Comparison of ENCODE assay signal across 1 cellular context in genomic region chr5:133750856-133751255, GRCh38.
TF ChIP-seq lines count a peak whose summit lies in the region.

No MANE protein-coding gene starts in this region.

TF ChIP-seq in GM23338, 12 proteins besides CTCF, POLR2A, EP300 and RAD21 (continued from another document):
- TF ChIP-seq REST (IDR thresholded peaks at IDR 0.05; ENCODE audit: unreplicated experiment) (no peak), CREB1 (CRISPR knock-in tag; IDR thresholded peaks at IDR 0.05; ENCODE audit: low read depth) (no peak), EZH2 (IDR thresholded peaks at IDR 0.05; ENCODE audit: low read depth, unreplicated experiment) (no peak), JUNB (IDR thresholded peaks at IDR 0.05; ENCODE audit: unreplicated experiment) (no peak), EZH2phosphoT487 (IDR thresholded peaks at IDR 0.05; ENCODE audit: unreplicated experiment) (no peak), ZNF114 (CRISPR knock-in tag; IDR thresholded peaks at IDR 0.05) (no peak), ZNF462 (CRISPR knock-in tag; IDR thresholded peaks at IDR 0.05) (no peak), POLR2AphosphoS5 (IDR thresholded peaks at IDR 0.05; ENCODE audit: low read depth) (no peak), ZNF331 (CRISPR knock-in tag; IDR thresholded peaks at IDR 0.05; ENCODE audit: low read depth) (no peak), NANOG (IDR thresholded peaks at IDR 0.05; ENCODE audit: borderline replicate concordance) (no peak), STAT1 (IDR thresholded peaks at IDR 0.05; ENCODE audit: unreplicated experiment) (no peak)
